8 cellular contexts compared by ENCODE assay signal in the genomic region with DNA sequence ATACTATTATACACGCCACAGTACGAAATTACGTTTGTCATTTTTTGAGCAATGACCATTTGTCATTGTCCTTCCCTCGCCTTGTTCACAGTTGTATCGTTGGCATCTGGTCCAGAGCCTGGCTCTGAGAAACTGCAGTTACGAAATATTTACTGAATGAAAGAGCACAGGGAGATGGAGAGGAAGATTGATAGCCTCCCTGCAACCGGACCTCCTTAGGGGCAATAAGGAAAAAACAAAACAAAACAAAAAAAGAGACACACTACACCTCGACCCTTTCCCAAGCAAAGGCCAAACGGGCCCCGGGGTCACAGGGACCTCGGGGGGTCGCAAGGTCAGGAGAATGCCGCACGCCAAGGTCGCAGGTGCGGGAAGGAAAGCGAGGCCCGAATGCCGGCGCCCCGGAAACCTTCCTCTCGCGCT. TPM values are rescaled to one million over a fixed set of nuclear protein-coding genes. Genes with fewer than 3 reads are reported as not detected.
DNase-seq lines count a peak whose midpoint lies in the region; ATAC-seq and TF ChIP-seq lines count a peak whose summit lies in the region.

No MANE protein-coding gene starts in this region.

- H3K9me3 ChIP-seq in WERI-Rb-1 (ENCODE audit: severe bottlenecking), result no peaks in the 10 kb centered on the region

- no peaks in the 10 kb centered on the region for H3K9me3 Mint-ChIP-seq in osteocyte (ENCODE audit: unreplicated experiment)

- peaks cover 21% of the 10 kb centered on the region for H3K4me1 Mint-ChIP-seq in osteocyte (ENCODE audit: unreplicated experiment)

- ATAC-seq in GM19328 (IDR thresholded peaks at IDR 0.05; ENCODE audit: unreplicated experiment), result no peak
- no peak for ATAC-seq in HG02623 (IDR thresholded peaks at IDR 0.05; ENCODE audit: unreplicated experiment)

- no peaks in the 10 kb centered on the region for H3K27me3 ChIP-seq in WERI-Rb-1 (ENCODE audit: insufficient read depth, low read depth, severe bottlenecking)

- peaks cover 27% of the 10 kb centered on the region for H3K36me3 ChIP-seq in WERI-Rb-1

- H3K27ac Mint-ChIP-seq in osteocyte (ENCODE audit: unreplicated experiment), result peak overlapping the region; percentile 68

- H3K27ac ChIP-seq in WERI-Rb-1, result peak overlapping the region; percentile 85

- no peaks in the 10 kb centered on the region for H3K36me3 Mint-ChIP-seq in osteocyte (ENCODE audit: unreplicated experiment)

- peak overlapping the region; percentile 77 for H3K4me3 ChIP-seq in WERI-Rb-1 (ENCODE audit: low read depth, low read length)

- DNase-seq in NOMO-1 (lab: John Stamatoyannopoulos, UW; ENCODE audit: unreplicated experiment in 2 of 2) (peak; percentile 3 to 26), NOMO-1 treated with dmso at 0.1 percent for 144 hours (lab: John Stamatoyannopoulos, UW; ENCODE audit: unreplicated experiment) (no peak), WERI-Rb-1 (no peak), foreskin melanocyte (peak; percentile 2), osteocyte (ENCODE audit: extremely low spot score, unreplicated experiment) (no peak), KG1 (lab: John Stamatoyannopoulos, UW) (no peak)

- TF ChIP-seq CTCF in WERI-Rb-1 (IDR thresholded peaks at IDR 0.05; ENCODE audit: low read depth, low read length), result no peak
- no peak for TF ChIP-seq CTCF in osteocyte (IDR thresholded peaks at IDR 0.05)

- peak overlapping the region; percentile 81 for H3K4me3 Mint-ChIP-seq in osteocyte (ENCODE audit: unreplicated experiment)

- H3K27me3 Mint-ChIP-seq in osteocyte (ENCODE audit: unreplicated experiment), result peaks cover 3% of the 10 kb centered on the region

RNA-seq across cellular contexts. Expression of a gene that starts 0.9 kb away (rescaled TPM):
- total RNA-seq in osteocyte, result 58.4 and 61.6 TPM in 2 replicates

RNA-seq across cellular contexts. Expression of a gene that starts 48.7 kb away (rescaled TPM):
- total RNA-seq in osteocyte, result 54.5 and 54.8 TPM in 2 replicates

Comparison
In these comparisons a context has a peak if more than half of its experiments do, and no peak if none do; other contexts are left out.
1. DNase-seq: peak in NOMO-1 (2 of 2) and foreskin melanocyte (single experiment); none in NOMO-1 treated with dmso at 0.1 percent for 144 hours (single experiment), WERI-Rb-1 (single experiment), osteocyte (single experiment) and KG1 (single experiment).